ENCODE assay signal across 8 cellular contexts in the genomic region with DNA sequence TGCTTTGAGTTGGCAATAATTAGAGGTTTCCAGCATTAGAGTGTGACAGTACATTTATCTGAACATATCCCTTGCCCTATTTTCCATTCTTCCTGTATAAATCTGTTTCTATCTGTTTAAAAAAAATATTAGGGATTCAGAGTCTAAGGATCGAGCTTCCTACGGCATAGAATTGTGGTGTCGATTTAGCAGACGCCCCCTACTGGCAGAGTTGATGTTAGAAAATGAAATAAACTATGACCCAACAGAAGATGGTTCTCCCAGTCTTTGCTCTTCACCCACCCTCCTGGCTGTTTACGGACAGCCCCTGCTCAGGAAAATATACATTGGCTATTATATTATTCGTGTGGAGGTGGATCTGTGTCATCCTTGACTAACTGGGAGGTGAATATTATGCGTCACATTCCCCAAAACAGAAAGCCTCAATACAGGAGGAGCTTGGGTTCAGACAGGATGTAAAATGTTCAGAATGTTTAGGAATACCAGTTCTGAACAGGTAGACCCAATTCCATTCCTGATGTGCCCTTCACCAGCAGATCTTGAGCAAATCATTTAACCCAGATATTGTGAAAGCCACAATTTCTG. TPM values are rescaled to one million over a fixed set of nuclear protein-coding genes. Genes with fewer than 3 reads are reported as not detected.
DNase-seq lines count a peak whose midpoint lies in the region; ATAC-seq and TF ChIP-seq lines count a peak whose summit lies in the region.

No MANE protein-coding gene starts in this region.

- ATAC-seq in GM19023 (IDR thresholded peaks at IDR 0.05; ENCODE audit: unreplicated experiment) (peak; percentile 62), GM19452 (IDR thresholded peaks at IDR 0.05; ENCODE audit: unreplicated experiment) (no peak), HG03045 (IDR thresholded peaks at IDR 0.05; ENCODE audit: unreplicated experiment) (no peak)

- H3K4me3 Mint-ChIP-seq in nephron progenitor cell, result no peak overlapping the region

- peaks cover 5% of the 10 kb centered on the region for H3K9me3 Mint-ChIP-seq in nephron progenitor cell

- H3K27me3 Mint-ChIP-seq in nephron progenitor cell (ENCODE audit: low read depth, poor library complexity), result no peaks in the 10 kb centered on the region

- H3K36me3 Mint-ChIP-seq in nephron progenitor cell (ENCODE audit: low read depth), result no peaks in the 10 kb centered on the region

- no peak overlapping the region for H3K4me3 ChIP-seq in LNCaP clone FGC (ENCODE audit: low read depth, low read length)

- H3K27ac Mint-ChIP-seq in nephron progenitor cell, result no peak overlapping the region

- DNase-seq in Caki2 (ENCODE audit: low read depth), result peak; percentile 12
- DNase-seq in LNCaP clone FGC (ENCODE audit: low read depth), result no peak
- peak; percentile 8 for DNase-seq in UCSD-AML1 (lab: John Stamatoyannopoulos, UW; ENCODE audit: unreplicated experiment)
- DNase-seq in effector CD8-positive, alpha-beta T cell (lab: John Stamatoyannopoulos, UW), result peak; percentile 17
- DNase-seq in nephron progenitor cell, result peak; percentile 31

- TF ChIP-seq CTCF in LNCaP clone FGC (IDR thresholded peaks at IDR 0.05; ENCODE audit: control insufficient read depth, extremely low read depth, insufficient read depth) (peak; percentile 65), nephron progenitor cell (IDR thresholded peaks at IDR 0.05) (peak; percentile 63)

- in situ Hi-C loops in Caki2 (cut with HindIII; ENCODE audit: low pct_unique_long_range_greater_than_20kb, low sequenced_read_pairs), result no loop called here

- peaks cover 5% of the 10 kb centered on the region for H3K4me1 Mint-ChIP-seq in nephron progenitor cell

RNA-seq across cellular contexts. Expression of gene ERMN, which starts 10.6 kb away (rescaled TPM):
- not detected in 2 replicates for total RNA-seq in Caki2 (2014; rRNA removed; shearing (Covaris generic); ENCODE audit: low replicate concordance)
